Comparison of ENCODE assay signal across 20 cellular contexts in the genomic region with DNA sequence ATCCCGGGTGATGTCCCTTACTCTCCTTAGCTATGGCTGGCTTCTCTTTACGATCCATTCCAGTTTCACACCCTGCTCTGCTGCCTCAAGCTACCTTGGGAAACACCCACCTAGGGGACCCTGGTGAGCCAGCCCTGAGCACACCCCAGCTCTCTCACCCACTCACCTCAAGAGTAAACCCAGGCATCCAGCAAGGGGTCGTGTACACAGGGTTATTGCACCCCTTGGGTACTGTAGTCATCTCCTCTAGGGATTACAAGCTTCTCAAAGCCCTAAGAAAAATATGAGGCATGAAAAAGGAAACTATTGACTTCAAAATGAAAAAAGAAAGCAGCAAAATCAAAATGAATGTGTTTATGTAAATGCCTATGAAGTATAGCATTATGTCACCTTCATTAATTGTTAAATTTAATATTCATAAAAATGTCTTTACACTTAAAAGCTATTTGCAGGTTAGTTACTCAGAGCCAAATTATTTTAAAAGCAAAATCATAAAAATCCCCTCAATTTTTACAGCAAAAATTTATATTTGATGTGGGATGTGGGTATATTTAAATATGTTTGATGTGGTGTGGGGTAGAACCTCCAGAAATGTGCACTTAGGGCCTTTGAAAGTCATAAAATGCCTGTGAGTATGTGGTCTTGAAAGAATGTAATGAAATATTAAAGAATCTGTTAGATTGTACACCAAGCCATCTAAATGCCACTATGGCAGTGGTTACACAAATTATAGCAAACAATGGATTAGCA.
DNase-seq lines count a peak whose midpoint lies in the region; ATAC-seq and TF ChIP-seq lines count a peak whose summit lies in the region.
"Had no signal": no experiment of that assay in that cellular context is flagged by ENCODE, and none has a peak within 500 bp of the region (broad histone marks: within the 10 kb centered on the region; RNA-seq: fewer than 3 reads in every experiment).

No MANE protein-coding gene starts in this region.

- H3K27ac ChIP-seq in OCI-LY3 (ENCODE audit: low read length) (peak overlapping the region; percentile 53), esophagus muscularis mucosa (replicated peaks in 1 of 4) (no peak overlapping the region), prostate gland (no peak overlapping the region)
- H3K27ac ChIP-seq: 22Rv1, BLaER1, C4-2B, GM23248 had no signal

- H3K4me1 ChIP-seq in OCI-LY3 (ENCODE audit: low read length) (peaks cover 54% of the 10 kb centered on the region), esophagus muscularis mucosa (no peaks in the 10 kb centered on the region), prostate gland (replicated peaks) (no peaks in the 10 kb centered on the region)
- H3K4me1 ChIP-seq: Caco-2 had no signal

- 62% methylated on average over 3 of the region's 3 CpGs for WGBS in esophagus muscularis mucosa
- 36% methylated on average over 3 of the region's 3 CpGs for WGBS in prostate gland

- TF ChIP-seq CTCF in OCI-LY3 (IDR thresholded peaks at IDR 0.05; ENCODE audit: low read depth, low read length), result no peak
- TF ChIP-seq CTCF in esophagus muscularis mucosa (IDR thresholded peaks at IDR 0.05), result no peak
- TF ChIP-seq CTCF in prostate gland (IDR thresholded peaks at IDR 0.05), result no peak

- peak overlapping the region; percentile 33; the same call in 1 of the 2 replicates for H3K4me3 ChIP-seq in OCI-LY3 (ENCODE audit: low read length)
- no peak overlapping the region for H3K4me3 ChIP-seq in esophagus muscularis mucosa
- H3K4me3 ChIP-seq in prostate gland, result no peak overlapping the region
- H3K4me3 ChIP-seq: BLaER1, GM23248 had no signal

- H3K9ac ChIP-seq in OCI-LY3 (ENCODE audit: low read length), result peak overlapping the region; percentile 41; the same call in 1 of the 2 replicates
- H3K9ac ChIP-seq: BLaER1, GM23248 had no signal

- peaks cover 6% of the 10 kb centered on the region for H3K9me3 ChIP-seq in OCI-LY3 (ENCODE audit: insufficient read depth, low read length)
- no peaks in the 10 kb centered on the region for H3K9me3 ChIP-seq in esophagus muscularis mucosa
- H3K9me3 ChIP-seq in prostate gland, result no peaks in the 10 kb centered on the region
- H3K9me3 ChIP-seq: BLaER1, Caco-2 had no signal

- H3K36me3 ChIP-seq in OCI-LY3 (replicated peaks; ENCODE audit: low read depth, low read length), result peaks cover 11% of the 10 kb centered on the region
- H3K36me3 ChIP-seq in esophagus muscularis mucosa, result no peaks in the 10 kb centered on the region
- no peaks in the 10 kb centered on the region for H3K36me3 ChIP-seq in prostate gland
- H3K36me3 ChIP-seq: BLaER1 had no signal

- no peak overlapping the region for H3K4me3 Mint-ChIP-seq in activated CD4-positive, alpha-beta T cell treated with anti-CD3 and anti-CD28 coated beads, Interleukin-2, amount 10 ng/mL, durations not matched to agents 24 days and 14 days
- H3K4me3 Mint-ChIP-seq: B cell; CD4-positive, CD25-positive, alpha-beta regulatory T cell; CD8-positive, alpha-beta T cell had no signal

- H3K27me3 ChIP-seq in OCI-LY3 (ENCODE audit: low read depth, low read length) (no peaks in the 10 kb centered on the region), esophagus muscularis mucosa (peaks cover 0 to 32% (median 0%) of the 10 kb centered on the region in 4 donors), prostate gland (replicated peaks; ENCODE audit: insufficient read depth) (no peaks in the 10 kb centered on the region)
- H3K27me3 ChIP-seq: BLaER1 had no signal

- peak overlapping the region; percentile 46; the same call in 1 of the 2 replicates for H2AFZ ChIP-seq in OCI-LY3 (ENCODE audit: low read depth, low read length)
- H2AFZ ChIP-seq: GM23248 had no signal

- H3K79me2 ChIP-seq in OCI-LY3 (ENCODE audit: low read length), result no peaks in the 10 kb centered on the region

- H3K4me1 Mint-ChIP-seq in activated CD4-positive, alpha-beta T cell treated with anti-CD3 and anti-CD28 coated beads, Interleukin-2, amount 10 ng/mL, durations not matched to agents 24 days and 14 days, result no peaks in the 10 kb centered on the region
- H3K4me1 Mint-ChIP-seq: B cell; CD4-positive, CD25-positive, alpha-beta regulatory T cell had no signal

- intact Hi-C loops in activated CD4-positive, alpha-beta T cell treated with anti-CD3 and anti-CD28 coated beads, Interleukin-2, amount 10 ng/mL, durations not matched to agents 24 days and 14 days (cut with micrococcal nuclease), result no loop called here
- intact Hi-C loops in esophagus muscularis mucosa (cut with DNase I) (no loop called here), prostate gland (cut with DNase I) (no loop called here)

- no peak overlapping the region for H3K27ac Mint-ChIP-seq in activated CD4-positive, alpha-beta T cell treated with anti-CD3 and anti-CD28 coated beads, Interleukin-2, amount 10 ng/mL, durations not matched to agents 24 days and 14 days
- H3K27ac Mint-ChIP-seq: B cell; CD4-positive, CD25-positive, alpha-beta regulatory T cell; CD8-positive, alpha-beta T cell had no signal

- no peak for TF ChIP-seq EP300 in esophagus muscularis mucosa (IDR thresholded peaks at IDR 0.05)

- H3K36me3 Mint-ChIP-seq in activated CD4-positive, alpha-beta T cell treated with anti-CD3 and anti-CD28 coated beads, Interleukin-2, amount 10 ng/mL, durations not matched to agents 24 days and 14 days (ENCODE audit: low read depth), result no peaks in the 10 kb centered on the region
- H3K36me3 Mint-ChIP-seq: CD4-positive, CD25-positive, alpha-beta regulatory T cell; CD8-positive, alpha-beta T cell had no signal

- peaks cover 4% of the 10 kb centered on the region for H3K27me3 Mint-ChIP-seq in activated CD4-positive, alpha-beta T cell treated with anti-CD3 and anti-CD28 coated beads, Interleukin-2, amount 10 ng/mL, durations not matched to agents 24 days and 14 days
- H3K27me3 Mint-ChIP-seq: CD4-positive, CD25-positive, alpha-beta regulatory T cell had no signal

- H3K9me3 Mint-ChIP-seq in activated CD4-positive, alpha-beta T cell treated with anti-CD3 and anti-CD28 coated beads, Interleukin-2, amount 10 ng/mL, durations not matched to agents 24 days and 14 days, result no peaks in the 10 kb centered on the region

- peak; percentile 45 for DNase-seq in activated CD4-positive, alpha-beta T cell treated with anti-CD3 and anti-CD28 coated beads, Interleukin-2, amount 10 ng/mL, durations not matched to agents 24 days and 14 days
- no peak for DNase-seq in activated CD4-positive, alpha-beta T cell treated with anti-CD3 and anti-CD28 coated beads for 4 hours
- DNase-seq in esophagus muscularis mucosa (ENCODE audit: extremely low spot score), result peak; percentile 62
- DNase-seq in prostate gland (ENCODE audit: low spot score), result peak; percentile 1
- DNase-seq in hypothalamus (lab: John Stamatoyannopoulos, UW), result no peak
- DNase-seq: Caco-2; CD4-positive, CD25-positive, alpha-beta regulatory T cell; CD8-positive, alpha-beta T cell; DMS153; GF-D8; GM23248; H7; HCEC 1CT had no signal

- no peaks in the 10 kb centered on the region for H4K20me1 ChIP-seq in OCI-LY3 (ENCODE audit: insufficient read depth, low read length)
- H4K20me1 ChIP-seq: BLaER1 had no signal

- TF ChIP-seq POLR2A in esophagus muscularis mucosa (IDR thresholded peaks at IDR 0.05; ENCODE audit: low read depth) (no peak), prostate gland (IDR thresholded peaks at IDR 0.05) (no peak)

- no peak for ATAC-seq in GM18873 (IDR thresholded peaks at IDR 0.05; ENCODE audit: low FRiP score, unreplicated experiment)
- no peak for ATAC-seq in HG03342 (IDR thresholded peaks at IDR 0.05; ENCODE audit: unreplicated experiment)
- ATAC-seq: CD8-positive, alpha-beta T cell had no signal

- peak overlapping the region; percentile 56 for H3K4me2 ChIP-seq in OCI-LY3 (ENCODE audit: low read length)
- H3K4me2 ChIP-seq: BLaER1 had no signal

Comparison
In these comparisons a context has a peak if more than half of its experiments do, and no peak if none do; other contexts are left out.
1. DNase-seq: peak in activated CD4-positive, alpha-beta T cell treated with anti-CD3 and anti-CD28 coated beads, Interleukin-2, amount 10 ng/mL, durations not matched to agents 24 days and 14 days (single experiment), esophagus muscularis mucosa (single experiment) and prostate gland (single experiment); none in activated CD4-positive, alpha-beta T cell treated with anti-CD3 and anti-CD28 coated beads for 4 hours (0 of 2) and hypothalamus (0 of 51).